In the genomic region with DNA sequence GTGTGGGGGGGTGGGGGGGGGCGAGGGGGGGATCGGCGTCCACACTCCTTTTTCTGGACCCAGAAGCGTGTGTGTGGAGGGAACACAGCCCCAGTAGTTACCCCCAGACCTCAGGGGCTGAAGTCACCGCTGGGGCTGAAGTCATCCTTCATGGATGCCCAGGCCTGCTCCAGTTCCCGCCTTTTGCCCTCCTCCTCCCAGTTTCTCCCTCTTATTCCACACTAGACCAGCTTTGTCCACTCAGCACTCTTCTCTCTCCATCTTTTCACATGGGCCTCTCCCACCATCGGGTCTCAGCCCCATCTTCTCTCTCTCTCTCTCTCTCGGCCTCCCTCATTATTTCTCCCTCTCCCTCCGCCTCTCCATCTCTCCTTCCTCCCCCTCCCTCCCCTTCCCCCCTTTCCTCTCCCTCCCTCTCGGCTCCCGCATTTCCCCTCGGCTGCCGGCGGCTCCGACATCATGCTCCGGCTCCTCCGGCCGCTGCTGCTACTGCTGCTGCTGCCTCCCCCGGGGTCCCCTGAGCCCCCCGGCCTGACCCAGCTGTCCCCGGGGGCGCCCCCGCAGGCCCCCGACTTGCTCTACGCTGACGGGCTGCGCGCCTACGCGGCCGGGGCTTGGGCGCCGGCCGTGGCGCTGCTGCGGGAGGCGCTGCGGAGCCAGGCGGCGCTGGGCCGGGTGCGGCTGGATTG, we compare ENCODE assay signal across 8 cellular contexts. TPM values are rescaled to one million over a fixed set of nuclear protein-coding genes. Genes with fewer than 3 reads are reported as not detected.
DNase-seq lines count a peak whose midpoint lies in the region; ATAC-seq and TF ChIP-seq lines count a peak whose summit lies in the region.

A gene with protein sequence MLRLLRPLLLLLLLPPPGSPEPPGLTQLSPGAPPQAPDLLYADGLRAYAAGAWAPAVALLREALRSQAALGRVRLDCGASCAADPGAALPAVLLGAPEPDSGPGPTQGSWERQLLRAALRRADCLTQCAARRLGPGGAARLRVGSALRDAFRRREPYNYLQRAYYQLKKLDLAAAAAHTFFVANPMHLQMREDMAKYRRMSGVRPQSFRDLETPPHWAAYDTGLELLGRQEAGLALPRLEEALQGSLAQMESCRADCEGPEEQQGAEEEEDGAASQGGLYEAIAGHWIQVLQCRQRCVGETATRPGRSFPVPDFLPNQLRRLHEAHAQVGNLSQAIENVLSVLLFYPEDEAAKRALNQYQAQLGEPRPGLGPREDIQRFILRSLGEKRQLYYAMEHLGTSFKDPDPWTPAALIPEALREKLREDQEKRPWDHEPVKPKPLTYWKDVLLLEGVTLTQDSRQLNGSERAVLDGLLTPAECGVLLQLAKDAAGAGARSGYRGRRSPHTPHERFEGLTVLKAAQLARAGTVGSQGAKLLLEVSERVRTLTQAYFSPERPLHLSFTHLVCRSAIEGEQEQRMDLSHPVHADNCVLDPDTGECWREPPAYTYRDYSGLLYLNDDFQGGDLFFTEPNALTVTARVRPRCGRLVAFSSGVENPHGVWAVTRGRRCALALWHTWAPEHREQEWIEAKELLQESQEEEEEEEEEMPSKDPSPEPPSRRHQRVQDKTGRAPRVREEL (plus strand): TSS at position 426 of the 689 bp plus-strand sequence. CDS start 34 bp downstream, at position 460.

- H3K4me1 Mint-ChIP-seq in CD8-positive, alpha-beta T cell (ENCODE audit: low read depth): peaks cover 20% of the 10 kb centered on the region

- H3K27ac Mint-ChIP-seq in CD8-positive, alpha-beta T cell: peak within 1 kb of the TSS; percentile 70

- no peaks in the 10 kb centered on the region for H3K36me3 ChIP-seq in CD8-positive, alpha-beta T cell (ENCODE audit: insufficient read depth, low read length)
- peaks cover 26% of the 10 kb centered on the region for H3K36me3 ChIP-seq in HUES6 (ENCODE audit: control insufficient read depth, insufficient read depth, low read length)
- H3K36me3 ChIP-seq in upper lobe of right lung: no peaks in the 10 kb centered on the region

- POLR2A ChIA-PET in CD8-positive, alpha-beta T cell (lab: Charles Lee): interaction anchor here (0.5 to 3.7 kb wide), 12 partner anchors 8 to 566 kb away, joined by 3 to 24 read pairs (median 3); a partner anchor contains a TSS

- CTCF ChIA-PET in CD8-positive, alpha-beta T cell (lab: Charles Lee): interaction anchor here (1.0 to 9.4 kb wide), 5 partner anchors 7 to 104 kb away, joined by 3 to 116 read pairs (median 5); a partner anchor contains a TSS

- no peaks in the 10 kb centered on the region for H3K9me3 Mint-ChIP-seq in CD8-positive, alpha-beta T cell

- peak in 1 of 7 experiments; percentile 19 for DNase-seq in CD8-positive, alpha-beta T cell
- DNase-seq in T-helper 9 cell (peak; percentile 26), epithelial cell of proximal tubule (ENCODE audit: low read depth) (no peak), mucosa of gallbladder (ENCODE audit: low spot score) (no peak), upper lobe of right lung (no peak), NOMO-1 treated with dmso at 0.1 percent for 144 hours (lab: John Stamatoyannopoulos, UW; ENCODE audit: unreplicated experiment) (no peak)

- H3K27ac ChIP-seq in CD8-positive, alpha-beta T cell (ENCODE audit: low read depth, low read length): peak within 1 kb of the TSS; percentile 38
- H3K27ac ChIP-seq in HUES6 (ENCODE audit: low read depth, low read length) (no peak within 1 kb of the TSS), upper lobe of right lung (peak within 1 kb of the TSS; percentile 44)

- peaks cover 30% of the 10 kb centered on the region for H3K27me3 Mint-ChIP-seq in CD8-positive, alpha-beta T cell (ENCODE audit: low read depth)

- H3K4me1 ChIP-seq in CD8-positive, alpha-beta T cell (ENCODE audit: insufficient read depth, low read length): peaks cover 9% of the 10 kb centered on the region
- H3K4me1 ChIP-seq in HUES6 (ENCODE audit: control insufficient read depth, insufficient read depth, low read length) (peaks cover 35% of the 10 kb centered on the region), upper lobe of right lung (peaks cover 5% of the 10 kb centered on the region)

- H3K27me3 ChIP-seq in CD8-positive, alpha-beta T cell (ENCODE audit: insufficient read depth, low read length): peaks cover 6% of the 10 kb centered on the region
- H3K27me3 ChIP-seq in HUES6 (ENCODE audit: control insufficient read depth, insufficient read depth, low read length) (peaks cover 33% of the 10 kb centered on the region), upper lobe of right lung (no peaks in the 10 kb centered on the region)

- peak within 1 kb of the TSS; percentile 88 for H3K4me3 Mint-ChIP-seq in CD8-positive, alpha-beta T cell

- peak; percentile 37 for ATAC-seq in CD8-positive, alpha-beta T cell
- ATAC-seq in upper lobe of right lung: peak; percentile 5
- ATAC-seq in GM21737 (IDR thresholded peaks at IDR 0.05; ENCODE audit: unreplicated experiment): no peak

- intact Hi-C loops in CD8-positive, alpha-beta T cell (cut with DNase I, micrococcal nuclease): loop anchor here (2.0 to 5.0 kb wide), 5 partner anchors 49 to 276 kb away; a partner anchor contains a TSS
- intact Hi-C loops in upper lobe of right lung (cut with DNase I): loop anchor here (10.0 kb wide), 1 partner anchor 93 kb away; no protein-coding TSS in a partner anchor

- no peaks in the 10 kb centered on the region for H3K9me3 ChIP-seq in CD8-positive, alpha-beta T cell (ENCODE audit: low read length)
- no peaks in the 10 kb centered on the region for H3K9me3 ChIP-seq in HUES6 (ENCODE audit: control insufficient read depth, insufficient read depth, low read depth, low read length)
- no peaks in the 10 kb centered on the region for H3K9me3 ChIP-seq in upper lobe of right lung

- peak within 1 kb of the TSS; percentile 83 for H3K4me3 ChIP-seq in CD8-positive, alpha-beta T cell (ENCODE audit: low read depth, low read length)
- H3K4me3 ChIP-seq in HUES6 (ENCODE audit: low read depth, low read length): peak within 1 kb of the TSS; percentile 98
- peak within 1 kb of the TSS; percentile 75 for H3K4me3 ChIP-seq in epithelial cell of proximal tubule (ENCODE audit: low read depth, low read length)
- H3K4me3 ChIP-seq in upper lobe of right lung: peak within 1 kb of the TSS; percentile 62

- no peaks in the 10 kb centered on the region for H3K36me3 Mint-ChIP-seq in CD8-positive, alpha-beta T cell

- peak within 1 kb of the TSS; percentile 87 for H3K9ac ChIP-seq in HUES6 (ENCODE audit: low read length)

- no peak for TF ChIP-seq CTCF in CD8-positive, alpha-beta T cell (IDR thresholded peaks at IDR 0.05)
- TF ChIP-seq CTCF in epithelial cell of proximal tubule (conservative IDR thresholded peaks at IDR 0.05; ENCODE audit: low read depth, low read length) (no peak), upper lobe of right lung (IDR thresholded peaks at IDR 0.05) (no peak)

RNA-seq across cellular contexts. Expression of the gene that starts here (rescaled TPM):
- total RNA-seq in CD8-positive, alpha-beta T cell: 1 to 10 TPM; 3.4 to 4.9 TPM
- total RNA-seq in epithelial cell of proximal tubule: 19.1 and 30.4 TPM in 2 replicates
- 28.1 TPM for total RNA-seq in mucosa of gallbladder
- 9.7 TPM for total RNA-seq in upper lobe of right lung
